Comparison of ENCODE assay signal across 1 cellular context in the genomic region with DNA sequence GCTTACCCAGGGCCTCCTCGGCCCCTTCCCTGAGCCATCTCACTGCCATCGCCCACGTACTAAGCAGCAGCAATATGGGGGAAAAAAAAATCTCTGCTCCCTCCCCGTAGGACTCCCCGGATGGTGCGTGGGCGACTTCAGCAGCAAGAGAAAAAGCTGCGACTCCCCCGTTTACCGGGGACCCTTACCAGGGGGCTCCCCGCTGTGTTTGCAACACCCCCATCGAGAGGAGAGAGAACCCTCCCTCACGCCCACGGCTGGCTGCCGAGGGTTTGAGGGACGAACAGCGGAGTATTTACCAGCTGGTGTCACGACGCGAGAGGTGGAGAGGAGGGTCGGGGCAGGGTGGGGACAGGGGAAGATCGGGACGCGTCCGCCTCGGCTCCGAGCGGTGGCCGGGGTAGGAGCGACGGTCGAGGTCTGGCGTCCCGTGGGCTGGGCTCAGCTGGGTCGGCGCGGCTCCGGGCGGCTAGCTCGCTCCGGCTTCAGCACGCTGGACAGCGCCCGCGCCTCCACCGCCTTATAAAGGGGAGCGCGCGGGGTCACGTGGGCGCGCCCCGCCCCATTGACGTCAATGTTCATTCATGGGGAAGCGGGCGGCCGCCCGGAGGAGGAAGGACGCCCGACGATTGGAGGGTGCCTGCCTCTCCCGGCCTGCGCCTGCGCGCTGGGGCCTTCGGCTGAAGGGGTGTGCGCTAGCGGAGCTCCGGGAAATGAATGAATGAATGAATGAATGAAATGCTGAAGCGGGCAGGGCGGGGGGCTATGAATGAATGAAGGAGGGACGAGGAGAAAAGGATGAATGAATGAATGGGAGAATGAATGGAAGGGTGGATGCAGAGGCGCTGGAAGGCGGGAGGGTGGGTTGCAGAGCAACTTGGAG.
TF ChIP-seq lines count a peak whose summit lies in the region.

A gene (minus strand): TSS at position 495 of the 883 bp plus-strand sequence. CDS start 726 bp downstream, outside the sequence.

TF ChIP-seq in A549, 52 proteins besides CTCF, POLR2A, EP300 and RAD21 (continued from another document):
- TF ChIP-seq PHF8 (IDR thresholded peaks at IDR 0.05; ENCODE audit: borderline replicate concordance, low read depth) (no peak), MYC (IDR thresholded peaks at IDR 0.05; ENCODE audit: borderline replicate concordance, low read length) (no peak), NPAS2 (CRISPR knock-in tag; IDR thresholded peaks at IDR 0.05; ENCODE audit: borderline replicate concordance) (peak; percentile 46; the same call in 1 of the 2 replicates), GATA3 (IDR thresholded peaks at IDR 0.05; ENCODE audit: borderline replicate concordance) (no peak), KDM5A (IDR thresholded peaks at IDR 0.05) (no peak), TP53 (CRISPR knock-in tag; IDR thresholded peaks at IDR 0.05) (0 out of 2 replicates have a peak, but pooled peaks have one; percentile 31), RFX5 (IDR thresholded peaks at IDR 0.05) (no peak), NFE2L2 (conservative IDR thresholded peaks at IDR 0.05; ENCODE audit: low read length) (no peak), CHD2 (IDR thresholded peaks at IDR 0.05; ENCODE audit: low read length, partially characterized antibody) (no peak), ZFP36 (IDR thresholded peaks at IDR 0.05; ENCODE audit: borderline replicate concordance, partially characterized antibody) (no peak), HDAC2 (IDR thresholded peaks at IDR 0.05) (no peak), FOSL2 (IDR thresholded peaks at IDR 0.05) (no peak), FOSL2 (CRISPR knock-in tag; IDR thresholded peaks at IDR 0.05) (no peak), NR3C1 (IDR thresholded peaks at IDR 0.05) (no peak), KDM1A (IDR thresholded peaks at IDR 0.05; ENCODE audit: low read depth) (no peak), MAFK (IDR thresholded peaks at IDR 0.05; ENCODE audit: partially characterized antibody) (no peak), HOXB5 (CRISPR knock-in tag; IDR thresholded peaks at IDR 0.05) (peak; percentile 67; the same call in 1 of the 2 replicates)
- TF ChIP-seq, protein P1, sequence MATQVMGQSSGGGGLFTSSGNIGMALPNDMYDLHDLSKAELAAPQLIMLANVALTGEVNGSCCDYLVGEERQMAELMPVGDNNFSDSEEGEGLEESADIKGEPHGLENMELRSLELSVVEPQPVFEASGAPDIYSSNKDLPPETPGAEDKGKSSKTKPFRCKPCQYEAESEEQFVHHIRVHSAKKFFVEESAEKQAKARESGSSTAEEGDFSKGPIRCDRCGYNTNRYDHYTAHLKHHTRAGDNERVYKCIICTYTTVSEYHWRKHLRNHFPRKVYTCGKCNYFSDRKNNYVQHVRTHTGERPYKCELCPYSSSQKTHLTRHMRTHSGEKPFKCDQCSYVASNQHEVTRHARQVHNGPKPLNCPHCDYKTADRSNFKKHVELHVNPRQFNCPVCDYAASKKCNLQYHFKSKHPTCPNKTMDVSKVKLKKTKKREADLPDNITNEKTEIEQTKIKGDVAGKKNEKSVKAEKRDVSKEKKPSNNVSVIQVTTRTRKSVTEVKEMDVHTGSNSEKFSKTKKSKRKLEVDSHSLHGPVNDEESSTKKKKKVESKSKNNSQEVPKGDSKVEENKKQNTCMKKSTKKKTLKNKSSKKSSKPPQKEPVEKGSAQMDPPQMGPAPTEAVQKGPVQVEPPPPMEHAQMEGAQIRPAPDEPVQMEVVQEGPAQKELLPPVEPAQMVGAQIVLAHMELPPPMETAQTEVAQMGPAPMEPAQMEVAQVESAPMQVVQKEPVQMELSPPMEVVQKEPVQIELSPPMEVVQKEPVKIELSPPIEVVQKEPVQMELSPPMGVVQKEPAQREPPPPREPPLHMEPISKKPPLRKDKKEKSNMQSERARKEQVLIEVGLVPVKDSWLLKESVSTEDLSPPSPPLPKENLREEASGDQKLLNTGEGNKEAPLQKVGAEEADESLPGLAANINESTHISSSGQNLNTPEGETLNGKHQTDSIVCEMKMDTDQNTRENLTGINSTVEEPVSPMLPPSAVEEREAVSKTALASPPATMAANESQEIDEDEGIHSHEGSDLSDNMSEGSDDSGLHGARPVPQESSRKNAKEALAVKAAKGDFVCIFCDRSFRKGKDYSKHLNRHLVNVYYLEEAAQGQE (IDR thresholded peaks at IDR 0.05), result peak; percentile 98
- TF ChIP-seq, protein P2, sequence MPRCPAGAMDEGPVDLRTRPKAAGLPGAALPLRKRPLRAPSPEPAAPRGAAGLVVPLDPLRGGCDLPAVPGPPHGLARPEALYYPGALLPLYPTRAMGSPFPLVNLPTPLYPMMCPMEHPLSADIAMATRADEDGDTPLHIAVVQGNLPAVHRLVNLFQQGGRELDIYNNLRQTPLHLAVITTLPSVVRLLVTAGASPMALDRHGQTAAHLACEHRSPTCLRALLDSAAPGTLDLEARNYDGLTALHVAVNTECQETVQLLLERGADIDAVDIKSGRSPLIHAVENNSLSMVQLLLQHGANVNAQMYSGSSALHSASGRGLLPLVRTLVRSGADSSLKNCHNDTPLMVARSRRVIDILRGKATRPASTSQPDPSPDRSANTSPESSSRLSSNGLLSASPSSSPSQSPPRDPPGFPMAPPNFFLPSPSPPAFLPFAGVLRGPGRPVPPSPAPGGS (IDR thresholded peaks at IDR 0.05), result no peak
- TF ChIP-seq, protein P3, sequence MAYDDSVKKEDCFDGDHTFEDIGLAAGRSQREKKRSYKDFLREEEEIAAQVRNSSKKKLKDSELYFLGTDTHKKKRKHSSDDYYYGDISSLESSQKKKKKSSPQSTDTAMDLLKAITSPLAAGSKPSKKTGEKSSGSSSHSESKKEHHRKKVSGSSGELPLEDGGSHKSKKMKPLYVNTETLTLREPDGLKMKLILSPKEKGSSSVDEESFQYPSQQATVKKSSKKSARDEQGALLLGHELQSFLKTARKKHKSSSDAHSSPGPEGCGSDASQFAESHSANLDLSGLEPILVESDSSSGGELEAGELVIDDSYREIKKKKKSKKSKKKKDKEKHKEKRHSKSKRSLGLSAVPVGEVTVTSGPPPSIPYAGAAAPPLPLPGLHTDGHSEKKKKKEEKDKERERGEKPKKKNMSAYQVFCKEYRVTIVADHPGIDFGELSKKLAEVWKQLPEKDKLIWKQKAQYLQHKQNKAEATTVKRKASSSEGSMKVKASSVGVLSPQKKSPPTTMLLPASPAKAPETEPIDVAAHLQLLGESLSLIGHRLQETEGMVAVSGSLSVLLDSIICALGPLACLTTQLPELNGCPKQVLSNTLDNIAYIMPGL (CRISPR knock-in tag; IDR thresholded peaks at IDR 0.05; ENCODE audit: borderline replicate concordance), result no peak
- TF ChIP-seq, protein P4, sequence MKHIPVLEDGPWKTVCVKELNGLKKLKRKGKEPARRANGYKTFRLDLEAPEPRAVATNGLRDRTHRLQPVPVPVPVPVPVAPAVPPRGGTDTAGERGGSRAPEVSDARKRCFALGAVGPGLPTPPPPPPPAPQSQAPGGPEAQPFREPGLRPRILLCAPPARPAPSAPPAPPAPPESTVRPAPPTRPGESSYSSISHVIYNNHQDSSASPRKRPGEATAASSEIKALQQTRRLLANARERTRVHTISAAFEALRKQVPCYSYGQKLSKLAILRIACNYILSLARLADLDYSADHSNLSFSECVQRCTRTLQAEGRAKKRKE (CRISPR knock-in tag; IDR thresholded peaks at IDR 0.05; ENCODE audit: low read depth), result no peak
- TF ChIP-seq, protein P5, sequence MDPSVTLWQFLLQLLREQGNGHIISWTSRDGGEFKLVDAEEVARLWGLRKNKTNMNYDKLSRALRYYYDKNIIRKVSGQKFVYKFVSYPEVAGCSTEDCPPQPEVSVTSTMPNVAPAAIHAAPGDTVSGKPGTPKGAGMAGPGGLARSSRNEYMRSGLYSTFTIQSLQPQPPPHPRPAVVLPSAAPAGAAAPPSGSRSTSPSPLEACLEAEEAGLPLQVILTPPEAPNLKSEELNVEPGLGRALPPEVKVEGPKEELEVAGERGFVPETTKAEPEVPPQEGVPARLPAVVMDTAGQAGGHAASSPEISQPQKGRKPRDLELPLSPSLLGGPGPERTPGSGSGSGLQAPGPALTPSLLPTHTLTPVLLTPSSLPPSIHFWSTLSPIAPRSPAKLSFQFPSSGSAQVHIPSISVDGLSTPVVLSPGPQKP (IDR thresholded peaks at IDR 0.05; ENCODE audit: low read depth, low read length), result no peak
TF ChIP-seq in A549: peak in this region for 13.
